ENCODE assay signal across 25 cellular contexts in genomic region chr5:161155451-161155850, GRCh38.
A peak's percentile ranks its signal among the peaks of the same experiment; 100 is the strongest.
DNase-seq lines count a peak whose midpoint lies in the region; FAIRE-seq and TF ChIP-seq lines count a peak whose summit lies in the region.
"Had no signal": no experiment of that assay in that cellular context is flagged by ENCODE, and none has a peak within 500 bp of the region (broad histone marks: within the 10 kb centered on the region; RNA-seq: fewer than 3 reads in every experiment).

No MANE protein-coding gene starts in this region.

- TF ChIP-seq POLR2A in breast epithelium (IDR thresholded peaks at IDR 0.05), result no peak

- H3K27ac ChIP-seq in breast epithelium (no peak overlapping the region), trophoblast cell (ENCODE audit: low read depth, low read length) (no peak overlapping the region)
- H3K27ac ChIP-seq: 22Rv1; A549; BLaER1 treated with 17β-estradiol and CSF1 and Interleukin-3, amounts not matched to agents 10 nM and 100 nM; C4-2B had no signal

- FAIRE-seq in bronchial epithelial cell (lab: Jason Lieb, UNC), result no peak
- FAIRE-seq: A549, D721Med, G401.6, GM12878, GM12892, GM18507, GM19239 had no signal

- DNase-seq in MCF 10A (ENCODE audit: unreplicated experiment), result peak; percentile 26
- no peak for DNase-seq in breast epithelium (ENCODE audit: low spot score in 2 of 2)
- DNase-seq in bronchial epithelial cell (ENCODE audit: low read depth), result peak; percentile 21
- peak; percentile 81 to 91 for DNase-seq in trophoblast cell
- DNase-seq in stimulated activated CD4-positive, alpha-beta T cell treated with anti-CD3 and anti-CD28 coated beads, Interleukin-1b, Interleukin-23, amount 100 ng/mL, for 48 hours, result no peak
- no peak for DNase-seq in cerebellar nuclear complex (lab: John Stamatoyannopoulos, UW)
- DNase-seq in T-helper 2 cell treated with Interferon-gamma antibody and Interleukin-4, amounts not matched to agents 5 μg/mL and 100 μg/mL, for 36 hours (ENCODE audit: low spot score), result no peak
- DNase-seq: AML-193; Caco-2; Calu3; CD4-positive, alpha-beta T cell; CD8-positive, alpha-beta T cell; DMS79 treated with DMSO at 0.1 percent for 48 hours; GF-D8 had no signal

- H3K27me3 ChIP-seq in breast epithelium (no peaks in the 10 kb centered on the region), bronchial epithelial cell (ENCODE audit: control insufficient read depth, insufficient read depth, low read length) (no peaks in the 10 kb centered on the region), trophoblast cell (ENCODE audit: insufficient read depth, low read length) (no peaks in the 10 kb centered on the region)
- H3K27me3 ChIP-seq: BLaER1 treated with 17β-estradiol and CSF1 and Interleukin-3, amounts not matched to agents 10 nM and 100 nM had no signal

- no peak overlapping the region for H2BK12ac ChIP-seq in trophoblast cell (ENCODE audit: low read length)

- intact Hi-C loops in MCF 10A (cut with micrococcal nuclease), result no loop called here
- intact Hi-C loops in breast epithelium (cut with DNase I; ENCODE audit: low total_unique reads), result no loop called here

- H3K79me1 ChIP-seq in trophoblast cell (ENCODE audit: low read length), result no peaks in the 10 kb centered on the region

- H3K36me3 ChIP-seq in breast epithelium, result no peaks in the 10 kb centered on the region
- H3K36me3 ChIP-seq in bronchial epithelial cell (ENCODE audit: control insufficient read depth, insufficient read depth, low read length), result no peaks in the 10 kb centered on the region
- no peaks in the 10 kb centered on the region for H3K36me3 ChIP-seq in trophoblast cell (ENCODE audit: control insufficient read depth in 1 of 2, insufficient read depth in 2 of 2, low read length in 2 of 2)
- H3K36me3 ChIP-seq: BLaER1 treated with 17β-estradiol and CSF1 and Interleukin-3, amounts not matched to agents 10 nM and 100 nM had no signal

- H3K27ac Mint-ChIP-seq in MCF 10A (ENCODE audit: low read depth, unreplicated experiment), result no peak overlapping the region
- H3K27ac Mint-ChIP-seq in T-helper 2 cell treated with Interferon-gamma antibody and Interleukin-4, amounts not matched to agents 5 μg/mL and 100 μg/mL, for 36 hours, result no peak overlapping the region
- H3K27ac Mint-ChIP-seq: B cell; CD4-positive, alpha-beta T cell; CD8-positive, alpha-beta T cell had no signal

- no peaks in the 10 kb centered on the region for H3K27me3 Mint-ChIP-seq in MCF 10A (ENCODE audit: insufficient read depth, unreplicated experiment)
- no peaks in the 10 kb centered on the region for H3K27me3 Mint-ChIP-seq in T-helper 2 cell treated with Interferon-gamma antibody and Interleukin-4, amounts not matched to agents 5 μg/mL and 100 μg/mL, for 36 hours (ENCODE audit: low read depth)
- H3K27me3 Mint-ChIP-seq: B cell had no signal

- CTCF ChIA-PET in MCF 10A (lab: Yijun Ruan, JAX), result no interaction called here

- TF ChIP-seq CTCF in MCF 10A (IDR thresholded peaks at IDR 0.05; ENCODE audit: unreplicated experiment), result no peak
- TF ChIP-seq CTCF in breast epithelium (IDR thresholded peaks at IDR 0.05), result no peak
- no peak for TF ChIP-seq CTCF in bronchial epithelial cell (IDR thresholded peaks at IDR 0.05; ENCODE audit: insufficient read depth, low read length, severe bottlenecking)

- no CpG with 5 or more reads among the region's 1 CpG for WGBS in trophoblast cell (ENCODE audit: extremely low coverage, insufficient coverage, insufficient read length)

- no peak overlapping the region for H4K12ac ChIP-seq in trophoblast cell (ENCODE audit: low read depth, low read length)

- H3K4me3 Mint-ChIP-seq in MCF 10A (ENCODE audit: unreplicated experiment), result no peak overlapping the region
- H3K4me3 Mint-ChIP-seq in T-helper 2 cell treated with Interferon-gamma antibody and Interleukin-4, amounts not matched to agents 5 μg/mL and 100 μg/mL, for 36 hours, result no peak overlapping the region
- H3K4me3 Mint-ChIP-seq: B cell; CD4-positive, alpha-beta T cell; CD8-positive, alpha-beta T cell had no signal

- no peak overlapping the region for H4K91ac ChIP-seq in trophoblast cell (ENCODE audit: low read depth, low read length)

- BruUV-seq in MCF 10A (replicated peaks; lab: Mats Ljungman, UMichigan), result no TSS peak

- H3K4me1 ChIP-seq in breast epithelium (no peaks in the 10 kb centered on the region), trophoblast cell (ENCODE audit: control insufficient read depth in 1 of 2, insufficient read depth in 2 of 2, low read length in 2 of 2) (no peaks in the 10 kb centered on the region)
- H3K4me1 ChIP-seq: A549, Caco-2 had no signal

- POLR2A ChIA-PET in MCF 10A (lab: Yijun Ruan, JAX), result interaction anchor here (0.8 kb wide), 1 partner anchor 141 kb away, joined by 3 read pairs; no protein-coding TSS in a partner anchor

- no peak overlapping the region for H3K4me3 ChIP-seq in breast epithelium
- no peak overlapping the region for H3K4me3 ChIP-seq in bronchial epithelial cell (ENCODE audit: low read depth, low read length)
- H3K4me3 ChIP-seq in trophoblast cell (ENCODE audit: low read depth, low read length), result no peak overlapping the region
- H3K4me3 ChIP-seq: A549; BLaER1 treated with 17β-estradiol and CSF1 and Interleukin-3, amounts not matched to agents 10 nM and 100 nM; GM12878 had no signal

- no peak overlapping the region for H3K18ac ChIP-seq in trophoblast cell (ENCODE audit: low read length)

- H2AK5ac ChIP-seq in trophoblast cell (ENCODE audit: low read length), result no peak overlapping the region

- no peak overlapping the region for H2BK120ac ChIP-seq in trophoblast cell (ENCODE audit: insufficient read depth, low read length, poor library complexity)

- no peaks in the 10 kb centered on the region for H3K9me3 ChIP-seq in breast epithelium
- H3K9me3 ChIP-seq in trophoblast cell (ENCODE audit: insufficient read depth, low read depth, low read length), result no peaks in the 10 kb centered on the region
- H3K9me3 ChIP-seq: A549, Caco-2 had no signal

- peaks cover 6% of the 10 kb centered on the region for H3K4me1 Mint-ChIP-seq in MCF 10A (ENCODE audit: insufficient read depth, unreplicated experiment)
- no peaks in the 10 kb centered on the region for H3K4me1 Mint-ChIP-seq in T-helper 2 cell treated with Interferon-gamma antibody and Interleukin-4, amounts not matched to agents 5 μg/mL and 100 μg/mL, for 36 hours (ENCODE audit: low read depth)
- H3K4me1 Mint-ChIP-seq: B cell had no signal

- H3K9me3 Mint-ChIP-seq in MCF 10A (ENCODE audit: unreplicated experiment), result peaks cover 6% of the 10 kb centered on the region
- no peaks in the 10 kb centered on the region for H3K9me3 Mint-ChIP-seq in T-helper 2 cell treated with Interferon-gamma antibody and Interleukin-4, amounts not matched to agents 5 μg/mL and 100 μg/mL, for 36 hours

- no peak overlapping the region for H2AFZ ChIP-seq in trophoblast cell (ENCODE audit: insufficient read depth, low read length, poor library complexity)

- H3K9ac ChIP-seq in trophoblast cell (ENCODE audit: low read length), result no peak overlapping the region
- H3K9ac ChIP-seq: BLaER1 treated with 17β-estradiol and CSF1 and Interleukin-3, amounts not matched to agents 10 nM and 100 nM had no signal

- H3K79me2 ChIP-seq in trophoblast cell (ENCODE audit: control insufficient read depth, insufficient read depth, low read length, poor library complexity), result no peaks in the 10 kb centered on the region

- no peak overlapping the region for H2BK5ac ChIP-seq in trophoblast cell (ENCODE audit: low read depth, low read length, poor library complexity)

- no peak overlapping the region for H3K23ac ChIP-seq in trophoblast cell (ENCODE audit: low read length)

- H3K4ac ChIP-seq in trophoblast cell (ENCODE audit: low read depth, low read length), result no peak overlapping the region

- no peak overlapping the region for H3K4me2 ChIP-seq in trophoblast cell (ENCODE audit: low read length)
- H3K4me2 ChIP-seq: A549; BLaER1 treated with 17β-estradiol and CSF1 and Interleukin-3, amounts not matched to agents 10 nM and 100 nM had no signal

- no peak overlapping the region for H4K8ac ChIP-seq in trophoblast cell (ENCODE audit: low read depth, low read length)

- H3K36me3 Mint-ChIP-seq in MCF 10A (ENCODE audit: insufficient read depth, unreplicated experiment), result no peaks in the 10 kb centered on the region
- H3K36me3 Mint-ChIP-seq in T-helper 2 cell treated with Interferon-gamma antibody and Interleukin-4, amounts not matched to agents 5 μg/mL and 100 μg/mL, for 36 hours (ENCODE audit: low read depth), result no peaks in the 10 kb centered on the region
- H3K36me3 Mint-ChIP-seq: CD8-positive, alpha-beta T cell had no signal

- H3K14ac ChIP-seq in trophoblast cell (ENCODE audit: low read length), result no peak overlapping the region

Comparison
In these comparisons a context has a peak if more than half of its experiments do, and no peak if none do; other contexts are left out.
1. DNase-seq: peak in MCF 10A (single experiment), bronchial epithelial cell (single experiment) and trophoblast cell (2 of 2); none in breast epithelium (0 of 2), stimulated activated CD4-positive, alpha-beta T cell treated with anti-CD3 and anti-CD28 coated beads, Interleukin-1b, Interleukin-23, amount 100 ng/mL, for 48 hours (single experiment), cerebellar nuclear complex (0 of 2) and T-helper 2 cell treated with Interferon-gamma antibody and Interleukin-4, amounts not matched to agents 5 μg/mL and 100 μg/mL, for 36 hours (single experiment).